Comparison of ENCODE assay signal across 21 cellular contexts in genomic region chr2:207870814-207871213, GRCh38.
DNase-seq lines count a peak whose midpoint lies in the region; ATAC-seq and TF ChIP-seq lines count a peak whose summit lies in the region.
"Had no signal": no experiment of that assay in that cellular context is flagged by ENCODE, and none has a peak within 500 bp of the region (broad histone marks: within the 10 kb centered on the region; RNA-seq: fewer than 3 reads in every experiment).

No MANE protein-coding gene starts in this region.

- H3K27me3 ChIP-seq in hepatocyte (no peaks in the 10 kb centered on the region), lower lobe of right lung (ENCODE audit: low read depth) (no peaks in the 10 kb centered on the region), upper lobe of left lung (no peaks in the 10 kb centered on the region)
- H3K27me3 ChIP-seq: BLaER1 had no signal

- intact Hi-C loops in Calu3 (cut with micrococcal nuclease; ENCODE audit: unreplicated experiment) (no loop called here), lower lobe of right lung (cut with DNase I) (no loop called here)

- H3K79me2 ChIP-seq in hepatocyte, result no peaks in the 10 kb centered on the region

- TF ChIP-seq CTCF in Calu3 (IDR thresholded peaks at IDR 0.05; ENCODE audit: unreplicated experiment) (no peak), hepatocyte (IDR thresholded peaks at IDR 0.05; ENCODE audit: poor library complexity) (no peak), lower lobe of right lung (IDR thresholded peaks at IDR 0.05) (no peak), upper lobe of left lung (IDR thresholded peaks at IDR 0.05) (no peak)

- peak overlapping the region; percentile 76 for H3K27ac ChIP-seq in hepatocyte
- peak overlapping the region; percentile 28 for H3K27ac ChIP-seq in lower lobe of right lung
- peak overlapping the region in 3 of 4 donors; percentile 17 to 63 (median 32) for H3K27ac ChIP-seq in upper lobe of left lung
- H3K27ac ChIP-seq: BLaER1, RWPE1 had no signal

- H4K20me1 ChIP-seq in hepatocyte (ENCODE audit: insufficient read depth, poor library complexity, severe bottlenecking), result no peaks in the 10 kb centered on the region
- H4K20me1 ChIP-seq: BLaER1 had no signal

- TF ChIP-seq EP300 in upper lobe of left lung (IDR thresholded peaks at IDR 0.05), result no peak

- BruUV-seq in Calu3 (replicated peaks; lab: Mats Ljungman, UMichigan), result no TSS peak

- WGBS in hepatocyte (ENCODE audit: low lambda C conversion rate, missing lambda C conversion rate), result 96% methylated on average over 4 of the region's 4 CpGs
- WGBS in upper lobe of left lung, 2 donors, result 85 to 93% methylated on average over 4 of the region's 4 CpGs

- CTCF ChIA-PET in Calu3 (lab: Charles Lee), result interaction anchor here (0.6 to 1.5 kb wide), 2 partner anchors 23 to 148 kb away, joined by 3 to 7 read pairs; no protein-coding TSS in a partner anchor

- no peak for TF ChIP-seq POLR2A in upper lobe of left lung (IDR thresholded peaks at IDR 0.05)

- ATAC-seq in lower lobe of right lung (peak in 1 of 2 donors; percentile 11), upper lobe of left lung (ENCODE audit: low FRiP score in 2 of 2) (no peak)
- ATAC-seq: K562, Panc1 had no signal

- H3K4me2 ChIP-seq in hepatocyte, result no peak overlapping the region
- H3K4me2 ChIP-seq: BLaER1 had no signal

- peaks cover 7% of the 10 kb centered on the region for H3K36me3 Mint-ChIP-seq in Calu3 (ENCODE audit: insufficient read depth, unreplicated experiment)

- H3K36me3 ChIP-seq in hepatocyte (replicated peaks; ENCODE audit: insufficient read depth, low read depth), result no peaks in the 10 kb centered on the region
- H3K36me3 ChIP-seq in lower lobe of right lung, result peaks cover 3% of the 10 kb centered on the region
- no peaks in the 10 kb centered on the region for H3K36me3 ChIP-seq in upper lobe of left lung
- H3K36me3 ChIP-seq: BLaER1, HAP-1 had no signal

- H3K4me3 ChIP-seq in hepatocyte, result no peak overlapping the region
- no peak overlapping the region for H3K4me3 ChIP-seq in lower lobe of right lung
- H3K4me3 ChIP-seq in upper lobe of left lung, result no peak overlapping the region
- H3K4me3 ChIP-seq: BLaER1, HAP-1, K562 had no signal

- no peak overlapping the region for H2AFZ ChIP-seq in hepatocyte

- H3K4me3 Mint-ChIP-seq in Calu3 (ENCODE audit: low read depth, unreplicated experiment), result no peak overlapping the region
- H3K4me3 Mint-ChIP-seq: CD4-positive, alpha-beta T cell had no signal

- no peaks in the 10 kb centered on the region for H3K9me3 Mint-ChIP-seq in Calu3 (ENCODE audit: low read depth, unreplicated experiment)
- H3K9me3 Mint-ChIP-seq: CD4-positive, alpha-beta T cell had no signal

- peak overlapping the region; percentile 83 for H3K27ac Mint-ChIP-seq in Calu3 (ENCODE audit: unreplicated experiment)
- H3K27ac Mint-ChIP-seq: CD4-positive, alpha-beta T cell had no signal

- no peaks in the 10 kb centered on the region for H3K27me3 Mint-ChIP-seq in Calu3 (ENCODE audit: unreplicated experiment)
- H3K27me3 Mint-ChIP-seq: CD4-positive, alpha-beta T cell had no signal

- peaks cover 35% of the 10 kb centered on the region for H3K4me1 Mint-ChIP-seq in Calu3 (ENCODE audit: low read depth, unreplicated experiment)

- H3K4me1 ChIP-seq in hepatocyte (ENCODE audit: insufficient read depth) (peaks cover 11% of the 10 kb centered on the region), lower lobe of right lung (peaks cover 10% of the 10 kb centered on the region), upper lobe of left lung (peaks cover 0 to 21% (median 6%) of the 10 kb centered on the region in 4 donors)
- H3K4me1 ChIP-seq: HAP-1 had no signal

- H3K9me3 ChIP-seq in hepatocyte (ENCODE audit: low read depth) (no peaks in the 10 kb centered on the region), lower lobe of right lung (no peaks in the 10 kb centered on the region), upper lobe of left lung (no peaks in the 10 kb centered on the region)
- H3K9me3 ChIP-seq: BLaER1, HAP-1 had no signal

- H3K9me2 ChIP-seq in hepatocyte (replicated peaks; ENCODE audit: insufficient read depth), result no peaks in the 10 kb centered on the region

- no peak for DNase-seq in Calu3
- DNase-seq in hepatocyte (ENCODE audit: low spot score), result no peak
- no peak for DNase-seq in lower lobe of right lung
- DNase-seq in upper lobe of left lung, result no peak
- no peak for DNase-seq in NCI-H1694 (lab: John Stamatoyannopoulos, UW)
- no peak for DNase-seq in NOMO-1 treated with DMSO at 0.1 percent for 48 hours (lab: John Stamatoyannopoulos, UW; ENCODE audit: unreplicated experiment)
- no peak for DNase-seq in NCI-H2029 treated with DMSO at 0.1 percent for 48 hours (lab: John Stamatoyannopoulos, UW)
- DNase-seq: CD4-positive, alpha-beta T cell; GOT3; MV-4-11; NCI-H1105 treated with DMSO at 0.1 percent for 48 hours; NCI-H146; NCI-H2029; NCI-H446 treated with DMSO at 0.1 percent for 48 hours; NCI-H526 treated with DMSO at 0.1 percent for 48 hours; SHP77 treated with DMSO at 0.1 percent for 48 hours had no signal
